8 cellular contexts compared by ENCODE assay signal in the genomic region with DNA sequence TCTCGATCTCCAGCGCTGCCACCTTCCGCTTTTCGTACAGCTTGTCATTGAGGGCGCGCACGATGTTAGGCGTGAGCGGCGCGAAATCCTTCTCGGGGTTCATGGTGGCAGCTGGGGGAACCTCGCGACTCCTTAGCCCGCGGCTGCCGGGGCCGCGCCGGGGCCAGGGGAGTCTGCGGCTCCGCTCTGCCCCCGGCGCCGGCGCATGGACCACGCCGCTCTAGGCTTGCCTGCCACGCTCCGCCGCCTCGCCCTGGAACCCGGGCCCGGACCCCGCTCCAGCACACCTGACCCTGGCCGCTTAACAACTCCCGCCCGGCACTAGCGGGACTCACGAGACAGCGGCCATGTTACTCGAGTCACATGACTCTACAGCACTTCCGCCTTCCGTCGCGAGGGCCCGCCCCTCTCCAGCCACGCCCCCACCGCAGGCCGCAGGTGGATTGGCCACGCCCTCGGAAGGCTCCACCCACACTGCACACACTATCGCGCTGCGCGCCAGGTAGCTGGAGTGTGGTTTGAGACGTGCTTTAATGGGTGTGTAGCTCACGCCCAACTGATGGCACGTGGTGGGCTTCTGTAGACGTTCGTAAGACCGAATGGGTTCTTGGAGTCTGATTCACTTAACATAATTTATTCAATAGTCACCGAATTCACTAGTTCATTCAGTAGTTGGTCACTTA. TPM values are rescaled to one million over a fixed set of nuclear protein-coding genes. Genes with fewer than 3 reads are reported as not detected.
DNase-seq lines count a peak whose midpoint lies in the region; ATAC-seq and TF ChIP-seq lines count a peak whose summit lies in the region.

A gene (minus strand): TSS at position 361 of the 683 bp plus-strand sequence. CDS start 258 bp downstream, at position 103.

- H3K4me3 ChIP-seq in BE2C (ENCODE audit: low read depth, low read length) (peak within 1 kb of the TSS; percentile 97), coronary artery (peak within 1 kb of the TSS; percentile 92)

- H3K9me3 ChIP-seq in BE2C: no peaks in the 10 kb centered on the region

- peaks cover 3% of the 10 kb centered on the region; the same call in 1 of the 2 replicates for H3K27me3 ChIP-seq in BE2C

- peak within 1 kb of the TSS in 1 of 2 donors; percentile 40 for H3K27ac ChIP-seq in coronary artery

- DNase-seq in BE2C: peak; percentile 93
- DNase-seq in GM19240 (ENCODE audit: insufficient read length, low spot score): peak; percentile 84
- peak; percentile 48 for DNase-seq in NCI-H524 treated with DMSO at 0.1 percent for 48 hours (lab: John Stamatoyannopoulos, UW)
- DNase-seq in activated CD4-positive, alpha-beta T cell treated with anti-CD3 and anti-CD28 coated beads for 4 hours: peak; percentile 96 to 98
- peak; percentile 91 for DNase-seq in coronary artery (ENCODE audit: low spot score)
- peak; percentile 94 for DNase-seq in kidney tubule cell (ENCODE audit: low spot score)
- peak; percentile 96 to 98 for DNase-seq in stimulated activated CD4-positive, alpha-beta T cell treated with anti-CD3 and anti-CD28 coated beads, Interleukin-1b, Interleukin-23, amount 100 ng/mL, for 4 hours (ENCODE audit: low read depth in 2 of 2)

- no peaks in the 10 kb centered on the region for H3K36me3 ChIP-seq in BE2C

- ATAC-seq in HG03457 (IDR thresholded peaks at IDR 0.05; ENCODE audit: unreplicated experiment): peak; percentile 81

- TF ChIP-seq CTCF in BE2C (IDR thresholded peaks at IDR 0.05; ENCODE audit: low read depth, low read length): no peak
- TF ChIP-seq CTCF in coronary artery (IDR thresholded peaks at IDR 0.05): no peak

- H3K4me1 ChIP-seq in BE2C: no peaks in the 10 kb centered on the region; the same call in 1 of the 2 replicates

RNA-seq across cellular contexts. Expression of the gene that starts here (rescaled TPM):
- polyA plus RNA-seq in BE2C (2012; ENCODE audit: insufficient read depth, insufficient read length, low read depth): 24.1 TPM
